8 cellular contexts compared by ENCODE assay signal in the genomic region with DNA sequence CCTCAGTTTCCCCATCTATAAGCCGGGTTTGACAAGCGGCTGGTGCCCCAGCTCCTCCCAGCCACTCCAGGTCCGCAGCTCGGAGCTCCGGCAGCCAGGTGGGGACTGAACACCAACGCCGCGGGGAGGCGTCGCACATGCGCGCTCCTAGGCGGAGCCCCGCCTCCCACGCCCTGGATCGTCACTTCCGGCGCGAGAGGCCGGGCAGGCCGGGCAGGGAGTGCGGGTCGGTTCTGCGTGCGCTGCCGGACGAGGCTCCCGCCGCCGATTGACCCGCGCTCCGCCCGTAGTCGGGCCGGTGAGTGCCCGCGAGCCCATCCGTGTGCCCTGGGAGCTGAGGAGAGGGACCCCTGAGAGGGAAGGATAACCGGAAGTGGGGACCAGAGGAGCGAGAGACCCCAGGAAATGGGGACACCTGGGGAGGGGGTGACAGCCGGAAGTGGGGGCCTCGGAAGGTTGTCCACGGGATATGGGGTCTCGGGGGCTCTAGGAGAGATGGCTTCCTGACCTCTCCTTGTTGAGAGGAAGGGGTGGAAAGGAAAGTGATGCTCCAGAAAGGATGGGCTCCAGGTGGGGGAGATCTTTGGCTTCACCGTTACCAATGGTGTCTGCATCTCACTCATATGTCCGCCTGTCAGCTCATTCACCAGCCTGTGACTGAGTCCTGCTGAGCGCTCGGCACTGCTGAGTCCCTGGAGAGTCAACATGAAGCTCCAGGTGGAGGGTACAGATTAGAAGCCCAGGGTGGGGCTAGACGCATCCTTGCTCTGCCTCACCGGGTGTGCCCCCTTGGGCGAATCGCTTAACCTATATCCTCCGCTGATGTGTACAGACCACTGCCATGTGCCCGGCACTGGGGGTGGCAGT. TPM values are rescaled to one million over a fixed set of nuclear protein-coding genes. Genes with fewer than 3 reads are reported as not detected.
DNase-seq lines count a peak whose midpoint lies in the region; ATAC-seq and TF ChIP-seq lines count a peak whose summit lies in the region.

TTPAL (plus strand) TSS at position 181 of the 867 bp plus-strand sequence. CDS start 4,126 bp downstream, outside the sequence.

- WGBS in esophagus, 2 donors = 2 to 3% methylated on average over 54 to 55 of the region's 55 CpGs

- POLR2A ChIA-PET in PC-3 (lab: Charles Lee; ENCODE audit: unreplicated experiment) = interaction anchor here (0.6 to 1.3 kb wide), 3 partner anchors 18 to 46 kb away, joined by 3 to 8 read pairs (median 5); partner anchors contain the start of gene SERINC3

- H3K27me3 ChIP-seq in PC-3 (ENCODE audit: low read length) (no peaks in the 10 kb centered on the region), esophagus (ENCODE audit: control insufficient read depth in 1 of 2, insufficient read depth in 2 of 2, low read length in 2 of 2) (no peaks in the 10 kb centered on the region), muscle layer of colon (ENCODE audit: control insufficient read depth in 1 of 2, insufficient read depth in 2 of 2, low read length in 2 of 2) (no peaks in the 10 kb centered on the region)

- H3K79me2 ChIP-seq in PC-3 (ENCODE audit: low read length) = peaks cover 23% of the 10 kb centered on the region

- H3K4me1 ChIP-seq in PC-3 (ENCODE audit: insufficient read depth, low read length) = peaks cover 20% of the 10 kb centered on the region
- H3K4me1 ChIP-seq in esophagus (ENCODE audit: control insufficient read depth in 2 of 2, insufficient read depth in 2 of 2, low read length in 1 of 2) = no peaks in the 10 kb centered on the region
- peaks cover 7% of the 10 kb centered on the region for H3K4me1 ChIP-seq in muscle layer of colon (ENCODE audit: insufficient read depth, low read length)

- no peak for TF ChIP-seq EP300 in Ishikawa (IDR thresholded peaks at IDR 0.05; ENCODE audit: borderline replicate concordance)

- TSS peak; percentile 73 for BruUV-seq in PC-3 (replicated peaks; lab: Mats Ljungman, UMichigan)

- H3K9ac ChIP-seq in PC-3 (ENCODE audit: low read length) (peak within 1 kb of the TSS; percentile 89), muscle layer of colon (ENCODE audit: low read length) (peak within 1 kb of the TSS; percentile 52)

- H3F3A ChIP-seq in PC-3 (ENCODE audit: low read length, unreplicated experiment) = no peaks in the 10 kb centered on the region

- no peaks in the 10 kb centered on the region for H4K20me1 ChIP-seq in PC-3 (ENCODE audit: low read length)

- no peaks in the 10 kb centered on the region for H3K9me2 ChIP-seq in PC-3 (replicated peaks; ENCODE audit: low read length)

- peak; percentile 86 for DNase-seq in DMS153 (lab: John Stamatoyannopoulos, UW)
- peak; percentile 97 for DNase-seq in PC-3
- DNase-seq in activated T-cell treated with anti-CD3 and anti-CD28 coated beads, Interleukin-2, amount 50 U/mL, for 1 hour = peak; percentile 91
- DNase-seq in stimulated activated CD8-positive, alpha-beta memory T cell treated with anti-CD3 and anti-CD28 coated beads, Interleukin-7, amount 100 ng/mL, for 1 hour (ENCODE audit: low read depth in 2 of 2) = peak; percentile 75 to 77

- peak within 1 kb of the TSS; percentile 77 for H3K4me3 ChIP-seq in PC-3 (ENCODE audit: low read length)
- H3K4me3 ChIP-seq in esophagus (ENCODE audit: low read depth in 1 of 2, low read length in 2 of 2) = peak within 1 kb of the TSS; percentile 89 to 91
- peak within 1 kb of the TSS; percentile 71 to 75 for H3K4me3 ChIP-seq in muscle layer of colon (ENCODE audit: low read depth in 1 of 2, low read length in 2 of 2)

- intact Hi-C loops in PC-3 (cut with micrococcal nuclease) = loop anchor here (1.0 to 5.0 kb wide), 2 partner anchors 46 to 134 kb away; partner anchors contain the start of gene SERINC3

- H3K27ac ChIP-seq in PC-3 (ENCODE audit: low read length) = peak within 1 kb of the TSS; percentile 48
- peak within 1 kb of the TSS; percentile 84 to 95 for H3K27ac ChIP-seq in esophagus (ENCODE audit: low read depth in 2 of 2, low read length in 1 of 2)
- H3K27ac ChIP-seq in muscle layer of colon (ENCODE audit: low read depth, low read length) = peak within 1 kb of the TSS; percentile 94

- H3K9me3 ChIP-seq in PC-3 (ENCODE audit: low read length) (no peaks in the 10 kb centered on the region), esophagus (ENCODE audit: control insufficient read depth in 2 of 2, insufficient read depth in 1 of 2, low read depth in 1 of 2, low read length in 1 of 2) (no peaks in the 10 kb centered on the region), muscle layer of colon (ENCODE audit: low read length) (no peaks in the 10 kb centered on the region)

- H3K4me2 ChIP-seq in PC-3 (ENCODE audit: low read length) = peak within 1 kb of the TSS; percentile 84

- no peak for TF ChIP-seq RAD21 in Ishikawa (IDR thresholded peaks at IDR 0.05; ENCODE audit: low read depth)

- H3K36me3 ChIP-seq in PC-3 (ENCODE audit: low read depth, low read length) (peaks cover 7% of the 10 kb centered on the region; the same call in 1 of the 2 replicates), esophagus (ENCODE audit: control insufficient read depth in 2 of 2, insufficient read depth in 2 of 2, low read length in 1 of 2) (peaks cover 0 to 10% of the 10 kb centered on the region in 2 donors), muscle layer of colon (ENCODE audit: insufficient read depth, low read length) (peaks cover 8% of the 10 kb centered on the region)

- CTCF ChIA-PET in PC-3 (lab: Charles Lee) = interaction anchor here (0.6 kb wide), 2 partner anchors 54 to 134 kb away, joined by 4 read pairs; no protein-coding TSS in a partner anchor

- peak within 1 kb of the TSS; percentile 73 for H2AFZ ChIP-seq in PC-3 (ENCODE audit: low read length)

- TF ChIP-seq CTCF in PC-3 (conservative IDR thresholded peaks at IDR 0.05; ENCODE audit: low read depth, low read length) = peak; percentile 41; the same call in 1 of the 2 replicates

- ATAC-seq in GM21619 (IDR thresholded peaks at IDR 0.05; ENCODE audit: unreplicated experiment) = peak; percentile 90
- ATAC-seq in PC-3 = peak; percentile 92

TF ChIP-seq in Ishikawa, 13 proteins besides CTCF, POLR2A, EP300 and RAD21:
- peak; percentile 89 for TF ChIP-seq MAX (IDR thresholded peaks at IDR 0.05)
- TF ChIP-seq YY1 (IDR thresholded peaks at IDR 0.05; ENCODE audit: low read depth) = 0 out of 2 replicates have a peak, but pooled peaks have one; percentile 11
- TF ChIP-seq TEAD4 (IDR thresholded peaks at IDR 0.05) = no peak
- TF ChIP-seq TCF12 (IDR thresholded peaks at IDR 0.05; ENCODE audit: low read depth) = peak; percentile 51; the same call in 1 of the 2 replicates
- TF ChIP-seq TAF1 (IDR thresholded peaks at IDR 0.05; ENCODE audit: low read depth) = peak; percentile 90
- TF ChIP-seq ZBTB7A (IDR thresholded peaks at IDR 0.05; ENCODE audit: low read depth) = peak; percentile 90; the same call in 1 of the 2 replicates
- TF ChIP-seq EGR1 (IDR thresholded peaks at IDR 0.05) = peak; percentile 79
- TF ChIP-seq CREB1 (IDR thresholded peaks at IDR 0.05; ENCODE audit: low read depth) = peak; percentile 66
- TF ChIP-seq CEBPB (IDR thresholded peaks at IDR 0.05) = no peak

RNA-seq across cellular contexts. Expression of gene TTPAL, which starts in this region (rescaled TPM):
- total RNA-seq in PC-3 (2014; rRNA removed) = 14.0 and 17.9 TPM in 2 replicates
- 1 to 10 TPM; 3.1 to 5.0 TPM for polyA plus RNA-seq in esophagus

Comparison
In these comparisons a context has a peak if more than half of its experiments do, and no peak if none do; other contexts are left out.
1. Peak in every context shown above with its lines: DNase-seq, ATAC-seq, H3K4me3 ChIP-seq and H3K27ac ChIP-seq.